Comparison of ENCODE assay signal across 7 cellular contexts in genomic region chr15:79909556-79910335, GRCh38. TPM values are rescaled to one million over a fixed set of nuclear protein-coding genes. Genes with fewer than 3 reads are reported as not detected.
DNase-seq lines count a peak whose midpoint lies in the region; ATAC-seq, FAIRE-seq and TF ChIP-seq lines count a peak whose summit lies in the region.
"Not testable (repeated sequence)": the region's sequence is repeated elsewhere in the genome, so short reads cannot be mapped to it uniquely, and the experiment has no call there.

No MANE protein-coding gene starts in this region.

- H3K9me1 ChIP-seq in K562 (ENCODE audit: control insufficient read depth, insufficient read depth, low read length), result not testable (repeated sequence)

- H3K27ac ChIP-seq in K562 (ENCODE audit: extremely low read depth, low read depth, low read length), result not testable (repeated sequence)

- TF ChIP-seq CTCF in GM12873 (IDR thresholded peaks at IDR 0.05; ENCODE audit: insufficient read depth, low read depth, low read length, missing control alignments), result peak; percentile 21
- TF ChIP-seq CTCF in K562 (IDR thresholded peaks at IDR 0.05 in 2 of 3, conservative IDR thresholded peaks at IDR 0.05 in 1 of 3; ENCODE audit: insufficient read depth in 2 of 3, low read depth in 1 of 3, low read length in 3 of 3), result not testable (repeated sequence)

- H3K4me3 ChIP-seq in K562, result not testable (repeated sequence)

- H3K9ac ChIP-seq in K562 (ENCODE audit: insufficient read depth in 1 of 2, low read depth in 2 of 2, low read length in 2 of 2), result not testable (repeated sequence)

- not testable (repeated sequence) for H2AFZ ChIP-seq in K562 (ENCODE audit: low read depth, low read length)

- DNase-seq in Kasumi-1 (lab: John Stamatoyannopoulos, UW), result peak; percentile 45 to 61
- DNase-seq in RPMI8226, result peak; percentile 66
- not testable (repeated sequence) for DNase-seq in K562 (ENCODE audit: extremely low read depth in 1 of 4, low spot score in 3 of 4)

- peaks cover 14% of the 10 kb centered on the region; the same call in 2 of the 3 replicates for H3K36me3 ChIP-seq in K562 (ENCODE audit: control insufficient read depth, insufficient read depth, low read length)

- in situ Hi-C loops in K562 (cut with MboI), result not testable (repeated sequence)

- intact Hi-C loops in K562 (cut with micrococcal nuclease), result not testable (repeated sequence)

- H3K9me3 ChIP-seq in K562 (replicated peaks; ENCODE audit: control insufficient read depth, insufficient read depth, low read depth, low read length), result not testable (repeated sequence)

- H3K27me3 ChIP-seq in K562 (ENCODE audit: control insufficient read depth in 2 of 2, insufficient read depth in 2 of 2, low read length in 2 of 2), result not testable (repeated sequence)

- not testable (repeated sequence) for TF ChIP-seq POLR2A in K562 (conservative IDR thresholded peaks at IDR 0.05)

- H3K4me1 ChIP-seq in K562 (replicated peaks in 1 of 2; ENCODE audit: control insufficient read depth in 2 of 2, insufficient read depth in 2 of 2, low read length in 2 of 2), result not testable (repeated sequence)

- not testable (repeated sequence) for FAIRE-seq in K562 (lab: Jason Lieb, UNC)

- TF ChIP-seq EP300 in K562 (IDR thresholded peaks at IDR 0.05; ENCODE audit: low read length), result not testable (repeated sequence)

- H3K79me2 ChIP-seq in K562 (ENCODE audit: control insufficient read depth, insufficient read depth, low read length), result not testable (repeated sequence)

- CTCF ChIA-PET in K562 (lab: Yijun Ruan, JAX; ENCODE audit: low intra/inter-chr PET ratio), result interaction anchor here (0.7 kb wide), 1 partner anchor 1068 kb away, joined by 3 read pairs; no protein-coding TSS in a partner anchor

- ATAC-seq in GM19463 (IDR thresholded peaks at IDR 0.05; ENCODE audit: unreplicated experiment), result peak; percentile 58
- ATAC-seq in GM21825 (IDR thresholded peaks at IDR 0.05; ENCODE audit: unreplicated experiment), result peak; percentile 79
- peak; percentile 84 for ATAC-seq in HG03175 (IDR thresholded peaks at IDR 0.05; ENCODE audit: unreplicated experiment)
- not testable (repeated sequence) for ATAC-seq in K562

- POLR2A ChIA-PET in K562 (lab: Yijun Ruan, JAX), result interaction anchor here (0.6 to 2.9 kb wide), 4 partner anchors 11 to 229 kb away, joined by 3 to 9 read pairs (median 4); no protein-coding TSS in a partner anchor

- 71% methylated on average over 4 of the region's 4 CpGs for WGBS in K562 (ENCODE audit: insufficient coverage, low coverage, missing lambda C conversion rate)

- TF ChIP-seq RAD21 in K562 (CRISPR knock-in tag; conservative IDR thresholded peaks at IDR 0.05 in 1 of 2, IDR thresholded peaks at IDR 0.05 in 1 of 2), result not testable (repeated sequence)

- BruUV-seq in K562 (replicated peaks; lab: Mats Ljungman, UMichigan), result not testable (repeated sequence)

- H3K4me2 ChIP-seq in K562 (ENCODE audit: insufficient read depth, low read length), result not testable (repeated sequence)

- H4K20me1 ChIP-seq in K562 (replicated peaks; ENCODE audit: control insufficient read depth, insufficient read depth, low read length), result not testable (repeated sequence)

TF ChIP-seq in K562, 482 proteins besides CTCF, POLR2A, EP300 and RAD21:
- TF ChIP-seq C11orf30 (IDR thresholded peaks at IDR 0.05; ENCODE audit: low read depth) (0 out of 2 replicates have a peak, but pooled peaks have one; percentile 10), ASH1L (IDR thresholded peaks at IDR 0.05; ENCODE audit: borderline replicate concordance, low read depth, partially characterized antibody) (peak; percentile 63), CHAMP1 (IDR thresholded peaks at IDR 0.05) (peak; percentile 78), ZNF316 (IDR thresholded peaks at IDR 0.05) (peak; percentile 55), ZBTB33 (CRISPR knock-in tag; IDR thresholded peaks at IDR 0.05) (peak; percentile 67), SP1 (CRISPR knock-in tag; IDR thresholded peaks at IDR 0.05) (peak; percentile 60; the same call in 1 of the 2 replicates), NFYB (IDR thresholded peaks at IDR 0.05; ENCODE audit: extremely low read depth, insufficient read length) (peak; percentile 85), RBM25 (IDR thresholded peaks at IDR 0.05; ENCODE audit: low read depth, low read length, severe bottlenecking) (peak; percentile 59), HMBOX1 (IDR thresholded peaks at IDR 0.05) (peak; percentile 70; the same call in 1 of the 2 replicates), CC2D1A (IDR thresholded peaks at IDR 0.05) (peak; percentile 83)

RNA-seq across cellular contexts. Expression of gene MTHFS, which starts 12.9 kb away (rescaled TPM):
- total RNA-seq in K562 (2011; cell fraction: chromatin; rRNA removed; ENCODE audit: low replicate concordance), result 20.4 and 22.1 TPM in 2 replicates
- 16.0 and 20.5 TPM in 2 replicates for total RNA-seq in K562 (2011; cell fraction: nucleolus; rRNA removed)
- 15.7 and 21.0 TPM in 2 replicates for total RNA-seq in K562 (2011; cell fraction: nucleoplasm; rRNA removed)
- 31.2 and 32.9 TPM in 2 replicates for total RNA-seq in K562 (2014; rRNA removed)
- total RNA-seq in K562 (2014; rRNA removed; fragmentation: Illumina TruSeq; extraction: Trizol), result 36.8 and 43.6 TPM in 2 replicates
- total RNA-seq in K562 (2015; rRNA removed; fragmentation: Illumina TruSeq; extraction: Trizol), result 42.9 and 44.1 TPM in 2 replicates
- 41.7 and 45.1 TPM in 2 replicates for total RNA-seq in K562 (2021)
- polyA plus RNA-seq in K562 (2011; rRNA removed), result 56.7 and 72.8 TPM in 2 replicates
- polyA plus RNA-seq in K562 (2011; cell fraction: cytosol; rRNA removed), result 40.7 and 46.8 TPM in 2 replicates
- polyA plus RNA-seq in K562 (2011; cell fraction: nucleus; rRNA removed), result 11.4 and 17.9 TPM in 2 replicates
- 57.3 and 76.8 TPM in 2 replicates for polyA plus RNA-seq in K562 (2012)
- 39.6 and 52.6 TPM in 2 replicates for polyA plus RNA-seq in K562 (2014; fragmentation: Illumina TruSeq; extraction: Trizol)
- polyA plus RNA-seq in K562 (2014; fragmentation: Nextera tagmentation; extraction: Ambion mirVana), result 10 to 100 TPM; 17.8 to 23.6 TPM
- polyA plus RNA-seq in K562 (2014; rRNA removed), result 79.3 and 86.3 TPM in 2 replicates
- 23.4 and 27.9 TPM in 2 replicates for polyA minus RNA-seq in K562 (2011; rRNA and poly(A)+ RNA removed)
- polyA minus RNA-seq in K562 (2011; cell fraction: cytosol; rRNA and poly(A)+ RNA removed), result 14.5 and 21.0 TPM in 2 replicates
- polyA minus RNA-seq in K562 (2011; cell fraction: nucleus; rRNA and poly(A)+ RNA removed), result 12.8 and 16.1 TPM in 2 replicates
